ENCODE assay signal across 8 cellular contexts in genomic region chr6:106087548-106088325, GRCh38. TPM values are rescaled to one million over a fixed set of nuclear protein-coding genes. Genes with fewer than 3 reads are reported as not detected.
DNase-seq lines count a peak whose midpoint lies in the region; ATAC-seq and TF ChIP-seq lines count a peak whose summit lies in the region.

No MANE protein-coding gene starts in this region.

- H2BK12ac ChIP-seq in neuronal stem cell (ENCODE audit: low read length): no peak overlapping the region

- peaks cover 12% of the 10 kb centered on the region for H3K36me3 Mint-ChIP-seq in Calu3 (ENCODE audit: insufficient read depth, unreplicated experiment)

- no peak overlapping the region for H4K91ac ChIP-seq in neuronal stem cell (ENCODE audit: low read depth, low read length, poor library complexity)

- H3K9ac ChIP-seq in neuronal stem cell (ENCODE audit: low read depth, low read length, poor library complexity): no peak overlapping the region

- intact Hi-C loops in Panc1 (cut with micrococcal nuclease; ENCODE audit: unreplicated experiment) (loop anchor here (5.0 to 10.0 kb wide), 4 partner anchors 95 to 653 kb away; no protein-coding TSS in a partner anchor), Calu3 (cut with micrococcal nuclease; ENCODE audit: unreplicated experiment) (loop anchor here (5.0 to 10.0 kb wide), 3 partner anchors 355 to 653 kb away; no protein-coding TSS in a partner anchor)

- H3K9me3 ChIP-seq in Panc1 (ENCODE audit: control insufficient read depth, insufficient read depth, low read depth, low read length) (no peaks in the 10 kb centered on the region), neuronal stem cell (replicated peaks in 1 of 2; ENCODE audit: control insufficient read depth in 2 of 2, insufficient read depth in 1 of 2, low read depth in 1 of 2, low read length in 2 of 2) (no peaks in the 10 kb centered on the region)

- no peak for TF ChIP-seq CTCF in Panc1 (IDR thresholded peaks at IDR 0.05)
- TF ChIP-seq CTCF in Calu3 (IDR thresholded peaks at IDR 0.05; ENCODE audit: unreplicated experiment): no peak

- in situ Hi-C loops in Panc1 (cut with HindIII; ENCODE audit: low pct_unique_long_range_greater_than_20kb, low sequenced_read_pairs): no loop called here

- H2BK15ac ChIP-seq in neuronal stem cell (ENCODE audit: low read length): no peak overlapping the region

- no peak overlapping the region for H3K4me3 Mint-ChIP-seq in Calu3 (ENCODE audit: low read depth, unreplicated experiment)

- peak overlapping the region; percentile 67; the same call in 1 of the 2 replicates for H3K27ac ChIP-seq in Panc1 (ENCODE audit: low read length)
- no peak overlapping the region for H3K27ac ChIP-seq in neuronal stem cell (replicated peaks; ENCODE audit: low read length)

- H3K36me3 ChIP-seq in Panc1 (ENCODE audit: control insufficient read depth, insufficient read depth, low read length) (no peaks in the 10 kb centered on the region), neuronal stem cell (replicated peaks in 1 of 2; ENCODE audit: control insufficient read depth in 2 of 2, insufficient read depth in 2 of 2, low read length in 2 of 2) (no peaks in the 10 kb centered on the region)

- H2AFZ ChIP-seq in neuronal stem cell (ENCODE audit: low read length): peak overlapping the region; percentile 67

- ATAC-seq in Panc1 (no peak), esophagus mucosa (peak; percentile 18), GM18519 (IDR thresholded peaks at IDR 0.05; ENCODE audit: low FRiP score, unreplicated experiment) (no peak)

- H3K4me2 ChIP-seq in neuronal stem cell (ENCODE audit: insufficient read depth, low read length, poor library complexity, severe bottlenecking): no peak overlapping the region

- peak overlapping the region; percentile 85 for H3K18ac ChIP-seq in neuronal stem cell (ENCODE audit: low read length)

- peak; percentile 74 for DNase-seq in EL
- DNase-seq in Panc1 (ENCODE audit: low read depth, low spot score): no peak
- DNase-seq in neuronal stem cell (ENCODE audit: low spot score): no peak
- DNase-seq in Calu3: no peak
- no peak for DNase-seq in COR-L47 (lab: John Stamatoyannopoulos, UW)
- DNase-seq in activated CD4-positive, alpha-beta T cell treated with anti-CD3 and anti-CD28 coated beads for 1 hour: no peak

- POLR2A ChIA-PET in Panc1 (lab: Charles Lee): no interaction called here

- no peak overlapping the region for H3K14ac ChIP-seq in neuronal stem cell (ENCODE audit: low read length)

- H3K4me3 ChIP-seq in Panc1 (ENCODE audit: low read depth in 2 of 2, low read length in 2 of 2) (peak overlapping the region; percentile 27 to 63), neuronal stem cell (ENCODE audit: low read length in 2 of 2) (no peak overlapping the region)

- H4K8ac ChIP-seq in neuronal stem cell (ENCODE audit: low read depth, low read length): no peak overlapping the region

- no peaks in the 10 kb centered on the region for H3K79me1 ChIP-seq in neuronal stem cell (ENCODE audit: low read depth, low read length)

- H3K4ac ChIP-seq in neuronal stem cell (ENCODE audit: low read length): no peak overlapping the region

- BruUV-seq in Panc1 (replicated peaks; lab: Mats Ljungman, UMichigan) (no TSS peak), Calu3 (replicated peaks; lab: Mats Ljungman, UMichigan) (no TSS peak)

- peaks cover 13% of the 10 kb centered on the region for H3K27me3 Mint-ChIP-seq in Calu3 (ENCODE audit: unreplicated experiment)

- H3K23ac ChIP-seq in neuronal stem cell (ENCODE audit: low read depth, low read length, poor library complexity): peak overlapping the region; percentile 21

- peaks cover 24% of the 10 kb centered on the region for H3K4me1 ChIP-seq in Panc1 (ENCODE audit: control insufficient read depth, insufficient read depth, low read length)
- peaks cover 9 to 13% of the 10 kb centered on the region in 2 donors for H3K4me1 ChIP-seq in neuronal stem cell (ENCODE audit: control insufficient read depth in 2 of 2, insufficient read depth in 1 of 2, low read depth in 1 of 2, low read length in 2 of 2)

- peaks cover 2% of the 10 kb centered on the region; the same call in 1 of the 2 replicates for H3K27me3 ChIP-seq in Panc1 (ENCODE audit: control insufficient read depth, insufficient read depth, low read length)
- peaks cover 0 to 72% (median 0%) of the 10 kb centered on the region in 3 experiments for H3K27me3 ChIP-seq in neuronal stem cell (ENCODE audit: control insufficient read depth in 3 of 3, insufficient read depth in 3 of 3, low read depth in 1 of 3, low read length in 3 of 3)

- H2BK120ac ChIP-seq in neuronal stem cell (ENCODE audit: low read depth, low read length): no peak overlapping the region

- WGBS in neuronal stem cell (ENCODE audit: extremely low coverage in 2 of 2, insufficient read length in 2 of 2, insufficient replicate concordance in 1 of 2), 2 donors: no CpG with 5 or more reads among the region's 13 CpGs

- no peak overlapping the region for H3K27ac Mint-ChIP-seq in Calu3 (ENCODE audit: unreplicated experiment)

- H3K4me1 Mint-ChIP-seq in Calu3 (ENCODE audit: low read depth, unreplicated experiment): peaks cover 28% of the 10 kb centered on the region

- CTCF ChIA-PET in Panc1 (lab: Charles Lee) (no interaction called here), Calu3 (lab: Charles Lee) (no interaction called here)

- H3K9me3 Mint-ChIP-seq in Calu3 (ENCODE audit: low read depth, unreplicated experiment): no peaks in the 10 kb centered on the region

- no peak overlapping the region for H2BK5ac ChIP-seq in neuronal stem cell (ENCODE audit: low read length)

- H2AK5ac ChIP-seq in neuronal stem cell (ENCODE audit: low read depth, low read length): no peak overlapping the region

RNA-seq across cellular contexts. Expression of gene PRDM1, which starts 1.6 kb away (rescaled TPM):
- 2.6 TPM for total RNA-seq in Panc1 (2021; ENCODE audit: unreplicated experiment)
- 1.9 TPM for polyA plus RNA-seq in Panc1 (2012; ENCODE audit: insufficient read length)
- total RNA-seq in esophagus mucosa: 94.1 TPM
- 2.1 TPM for polyA plus RNA-seq in neuronal stem cell (2013, experiment 1 of 2)
- polyA plus RNA-seq in neuronal stem cell (2013, experiment 2 of 2): 2.3 TPM
- total RNA-seq in Calu3 (2022): 0.40 and 1.1 TPM in 2 replicates

Comparison
In these comparisons a context has a peak if more than half of its experiments do, and no peak if none do; other contexts are left out.
1. H3K4me3 ChIP-seq: peak in Panc1 (2 of 2); none in neuronal stem cell (0 of 2).
2. RNA of gene PRDM1, which starts 1.6 kb away (total RNA-seq): 94.1 TPM in esophagus mucosa (single experiment); 2.6 TPM in Panc1 (single experiment) and 0.40 to 1.1 TPM in Calu3; every median in the first group is over 10 times any median in the second.